Comparison of ENCODE assay signal across 8 cellular contexts in the genomic region with DNA sequence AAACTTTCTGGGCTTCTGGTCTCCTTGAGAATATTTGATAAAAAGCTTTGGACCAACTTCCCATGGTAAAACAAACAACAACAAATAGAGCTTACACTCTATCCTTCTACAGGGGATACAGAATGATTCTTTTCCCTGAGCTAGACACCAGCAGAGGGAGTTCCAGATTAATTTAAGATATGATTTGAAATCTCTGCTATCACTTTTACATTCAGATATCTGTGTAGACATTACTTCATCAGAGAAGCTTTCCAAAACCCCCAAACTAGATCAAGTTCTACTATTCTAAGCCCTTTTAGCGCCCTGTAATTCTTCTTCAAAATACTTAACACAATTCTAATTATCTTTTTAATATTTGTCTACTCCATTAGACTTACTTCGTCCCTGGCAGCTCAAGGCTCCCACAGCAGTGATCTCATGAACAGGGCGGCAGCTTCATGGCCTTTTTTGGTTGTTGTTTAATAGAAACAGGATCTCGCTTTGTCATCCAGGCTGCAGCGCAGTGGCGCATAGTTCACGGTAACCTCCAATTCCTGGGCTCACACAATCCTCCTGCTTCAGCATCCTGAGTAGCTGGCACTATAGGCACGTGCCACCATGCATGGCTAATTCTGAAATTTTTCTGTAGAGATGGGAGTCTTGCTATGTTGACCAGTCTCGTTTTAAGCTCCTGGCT. TPM values are rescaled to one million over a fixed set of nuclear protein-coding genes. Genes with fewer than 3 reads are reported as not detected.
A peak's percentile ranks its signal among the peaks of the same experiment; 100 is the strongest.
DNase-seq lines count a peak whose midpoint lies in the region; ATAC-seq and TF ChIP-seq lines count a peak whose summit lies in the region.

No MANE protein-coding gene starts in this region.

- ATAC-seq in PC-3 (no peak), GM21723 (IDR thresholded peaks at IDR 0.05; ENCODE audit: unreplicated experiment) (no peak), GM21825 (IDR thresholded peaks at IDR 0.05; ENCODE audit: unreplicated experiment) (no peak)

- peak overlapping the region; percentile 77 for H3K4me2 ChIP-seq in PC-3 (ENCODE audit: low read length)

- peaks cover 63% of the 10 kb centered on the region for H3K4me1 ChIP-seq in PC-3 (ENCODE audit: insufficient read depth, low read length)

- peak; percentile 18 for DNase-seq in DMS53 (lab: John Stamatoyannopoulos, UW)
- DNase-seq in DMS53 treated with DMSO at 0.1 percent for 48 hours (lab: John Stamatoyannopoulos, UW; ENCODE audit: unreplicated experiment): no peak
- peak; percentile 48 for DNase-seq in PC-3
- peak; percentile 45 for DNase-seq in epithelial cell of proximal tubule (ENCODE audit: low read depth)
- peak; percentile 72 for DNase-seq in renal cortical epithelial cell (ENCODE audit: low read depth)
- DNase-seq in NCI-H2029 treated with DMSO at 0.1 percent for 48 hours (lab: John Stamatoyannopoulos, UW): no peak

- H3F3A ChIP-seq in PC-3 (ENCODE audit: low read length, unreplicated experiment): peaks cover 3% of the 10 kb centered on the region

- H2AFZ ChIP-seq in PC-3 (ENCODE audit: low read length): no peak overlapping the region

- no peaks in the 10 kb centered on the region for H3K9me2 ChIP-seq in PC-3 (replicated peaks; ENCODE audit: low read length)

- BruUV-seq in PC-3 (replicated peaks; lab: Mats Ljungman, UMichigan): no TSS peak

- no peaks in the 10 kb centered on the region for H3K27me3 ChIP-seq in PC-3 (ENCODE audit: low read length)

- H3K36me3 ChIP-seq in PC-3 (ENCODE audit: low read depth, low read length): no peaks in the 10 kb centered on the region

- CTCF ChIA-PET in PC-3 (lab: Charles Lee): interaction anchor here (0.6 to 2.0 kb wide), 6 partner anchors 41 to 1198 kb away, joined by 3 to 10 read pairs (median 4); no protein-coding TSS in a partner anchor

- no peak overlapping the region for H3K9ac ChIP-seq in PC-3 (ENCODE audit: low read length)

- H3K9me3 ChIP-seq in PC-3 (ENCODE audit: low read length): no peaks in the 10 kb centered on the region

- H3K4me3 ChIP-seq in PC-3 (ENCODE audit: low read length) (peak overlapping the region; percentile 59; the same call in 1 of the 2 replicates), epithelial cell of proximal tubule (ENCODE audit: low read depth, low read length) (peak overlapping the region; percentile 71)

- TF ChIP-seq CTCF in PC-3 (conservative IDR thresholded peaks at IDR 0.05; ENCODE audit: low read depth, low read length): peak; percentile 60
- TF ChIP-seq CTCF in epithelial cell of proximal tubule (conservative IDR thresholded peaks at IDR 0.05; ENCODE audit: low read depth, low read length): peak; percentile 30

- POLR2A ChIA-PET in PC-3 (lab: Charles Lee; ENCODE audit: unreplicated experiment): no interaction called here

- intact Hi-C loops in PC-3 (cut with micrococcal nuclease): loop anchor here (1.0 to 2.0 kb wide), 2 partner anchors 42 to 192 kb away; no protein-coding TSS in a partner anchor

- peaks cover 4% of the 10 kb centered on the region; the same call in 1 of the 2 replicates for H3K79me2 ChIP-seq in PC-3 (ENCODE audit: low read length)

- peak overlapping the region; percentile 33 for H3K27ac ChIP-seq in PC-3 (ENCODE audit: low read length)

- H4K20me1 ChIP-seq in PC-3 (ENCODE audit: low read length): no peaks in the 10 kb centered on the region

RNA-seq across cellular contexts. Expression of gene GALNT12, which starts 0.9 kb away (rescaled TPM):
- total RNA-seq in PC-3 (2014; rRNA removed) (14.8 and 24.8 TPM in 2 replicates), epithelial cell of proximal tubule (8.8 and 19.5 TPM in 2 replicates), renal cortical epithelial cell (4.3 and 10.9 TPM in 2 replicates)

RNA-seq across cellular contexts. Expression of gene ANKS6, which starts 10.2 kb away (rescaled TPM):
- total RNA-seq in PC-3 (2014; rRNA removed) (27.7 and 39.7 TPM in 2 replicates), epithelial cell of proximal tubule (23.8 and 28.6 TPM in 2 replicates), renal cortical epithelial cell (11.3 and 26.1 TPM in 2 replicates)

Comparison
In these comparisons a context has a peak if more than half of its experiments do, and no peak if none do; other contexts are left out.
1. DNase-seq: peak in DMS53 (single experiment), PC-3 (single experiment), epithelial cell of proximal tubule (single experiment) and renal cortical epithelial cell (single experiment); none in DMS53 treated with DMSO at 0.1 percent for 48 hours (single experiment) and NCI-H2029 treated with DMSO at 0.1 percent for 48 hours (single experiment).